9 cellular contexts compared by ENCODE assay signal in the genomic region with DNA sequence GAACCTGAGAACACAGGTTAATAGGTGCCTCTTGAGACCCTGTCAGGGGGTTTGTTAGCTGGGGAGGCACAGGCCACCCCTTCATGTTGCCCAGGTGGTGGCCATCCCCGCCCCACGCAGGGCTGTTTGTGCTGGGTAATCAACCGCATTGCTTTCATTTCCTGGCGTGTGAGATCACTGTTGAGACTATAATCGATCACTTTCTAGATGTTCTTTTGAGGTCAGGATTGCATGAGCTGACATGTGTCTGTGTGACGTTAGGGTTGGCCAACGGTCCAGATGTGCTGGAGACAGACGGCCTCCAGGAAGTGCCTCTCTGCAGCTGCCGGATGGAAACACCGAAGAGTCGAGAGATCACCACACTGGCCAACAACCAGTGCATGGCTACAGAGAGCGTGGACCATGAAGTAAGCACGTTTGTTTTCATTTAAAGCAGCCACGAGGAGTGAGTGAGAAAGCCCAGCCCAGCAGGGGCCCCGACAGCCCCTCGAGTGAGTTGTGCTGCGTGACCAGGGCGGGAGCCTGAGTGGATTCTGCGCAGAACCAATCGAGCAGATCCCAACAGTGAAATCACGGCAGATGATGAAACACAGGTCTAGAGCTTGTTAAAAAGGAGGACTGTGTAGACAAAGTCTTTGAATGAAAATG.
DNase-seq lines count a peak whose midpoint lies in the region; ATAC-seq, FAIRE-seq and TF ChIP-seq lines count a peak whose summit lies in the region.
"Had no signal": no experiment of that assay in that cellular context is flagged by ENCODE, and none has a peak within 500 bp of the region (broad histone marks: within the 10 kb centered on the region; RNA-seq: fewer than 3 reads in every experiment).

No MANE protein-coding gene starts in this region.

- H3K4me3 ChIP-seq in GM12878 (no peak overlapping the region; the same call in 1 of the 2 replicates), SK-N-SH (ENCODE audit: low read depth in 2 of 2, low read length in 1 of 2) (no peak overlapping the region), left lung (no peak overlapping the region)

- H3K9me2 ChIP-seq in SK-N-SH: no peaks in the 10 kb centered on the region

- peak; percentile 36; the same call in 1 of the 2 replicates for TF ChIP-seq POLR2A in GM12878 (IDR thresholded peaks at IDR 0.05; ENCODE audit: low read depth, low read length)

- peaks cover 27% of the 10 kb centered on the region for H3K79me2 ChIP-seq in GM12878 (ENCODE audit: control insufficient read depth, insufficient read depth, low read length)
- H3K79me2 ChIP-seq in SK-N-SH (ENCODE audit: insufficient read depth): peaks cover 10% of the 10 kb centered on the region

- RAD21 ChIA-PET in GM12878 (lab: Charles Lee; ENCODE audit: unreplicated experiment): interaction anchor here (1.0 to 7.1 kb wide), 6 partner anchors 14 to 81 kb away, joined by 3 to 65 read pairs (median 4); no protein-coding TSS in a partner anchor

- POLR2A ChIA-PET in GM12878 (lab: Charles Lee): interaction anchor here (0.6 to 7.4 kb wide), 3 partner anchors 18 to 141 kb away, joined by 3 to 59 read pairs (median 3); no protein-coding TSS in a partner anchor
- POLR2A ChIA-PET in SK-N-SH (lab: Yijun Ruan, JAX): no interaction called here

- BruUV-seq in GM12878 (replicated peaks; lab: Mats Ljungman, UMichigan): TSS peak; percentile 55

- H3K4me1 ChIP-seq in GM12878 (ENCODE audit: control insufficient read depth, insufficient read depth, low read length) (peaks cover 59% of the 10 kb centered on the region), SK-N-SH (ENCODE audit: control insufficient read depth in 1 of 2, insufficient read depth in 2 of 2, low read depth in 1 of 2, low read length in 1 of 2) (peaks cover 0 to 6% of the 10 kb centered on the region in 2 experiments; a peak in 1 of 4 replicates), left lung (no peaks in the 10 kb centered on the region)

- no peaks in the 10 kb centered on the region for H3K27me3 ChIP-seq in GM12878 (replicated peaks in 1 of 2; ENCODE audit: control insufficient read depth in 2 of 2, insufficient read depth in 2 of 2, low read length in 1 of 2)
- H3K27me3 ChIP-seq in SK-N-SH (ENCODE audit: insufficient read depth): no peaks in the 10 kb centered on the region
- H3K27me3 ChIP-seq in left lung: no peaks in the 10 kb centered on the region

- SMC1A ChIA-PET in GM12878 (lab: Charles Lee; ENCODE audit: uncharacterized antibody, unreplicated experiment): interaction anchor here (0.7 to 2.8 kb wide), 6 partner anchors 13 to 238 kb away, joined by 3 to 32 read pairs (median 6); no protein-coding TSS in a partner anchor

- TF ChIP-seq EP300 in GM12878 (IDR thresholded peaks at IDR 0.05; ENCODE audit: borderline replicate concordance in 1 of 2, control insufficient read depth in 1 of 2, low read depth in 2 of 2, low read length in 2 of 2) (peak; percentile 99), SK-N-SH (IDR thresholded peaks at IDR 0.05; ENCODE audit: borderline replicate concordance in 1 of 2, low read depth in 1 of 2, low read length in 1 of 2) (no peak)

- H3K4me2 ChIP-seq in GM12878 (ENCODE audit: control insufficient read depth, insufficient read depth) (peak overlapping the region; percentile 86), SK-N-SH (no peak overlapping the region)

- in situ Hi-C loops in GM12878 (cut with MboI): no loop called here

- CTCF ChIA-PET in GM12878 (lab: Yijun Ruan, JAX): interaction anchor here (0.6 to 2.5 kb wide), 8 partner anchors 10 to 91 kb away, joined by 3 to 23 read pairs (median 4); no protein-coding TSS in a partner anchor
- CTCF ChIA-PET in SK-N-SH (lab: Yijun Ruan, JAX): interaction anchor here (1.4 kb wide), 1 partner anchor 90 kb away, joined by 5 read pairs; no protein-coding TSS in a partner anchor

- peak; percentile 71 for ATAC-seq in GM18907 (IDR thresholded peaks at IDR 0.05; ENCODE audit: unreplicated experiment)
- ATAC-seq in HG02938 (IDR thresholded peaks at IDR 0.05; ENCODE audit: unreplicated experiment): peak; percentile 43
- ATAC-seq in GM12878: peak; percentile 68
- ATAC-seq in left lung: no peak

- intact Hi-C loops in GM12878 (cut with micrococcal nuclease; ENCODE audit: unreplicated experiment): loop anchor here (1.0 kb wide), 1 partner anchor 16 kb away; no protein-coding TSS in a partner anchor
- intact Hi-C loops in left lung (cut with DNase I): no loop called here

- H4K20me1 ChIP-seq in GM12878 (ENCODE audit: control insufficient read depth, insufficient read depth): no peaks in the 10 kb centered on the region
- H4K20me1 ChIP-seq in SK-N-SH (ENCODE audit: insufficient read depth): no peaks in the 10 kb centered on the region

- H3K27ac ChIP-seq in GM12878 (ENCODE audit: control insufficient read depth, insufficient read depth): peak overlapping the region; percentile 96
- no peak overlapping the region for H3K27ac ChIP-seq in SK-N-SH (ENCODE audit: low read depth in 2 of 2, low read length in 1 of 2)
- H3K27ac ChIP-seq in left lung: no peak overlapping the region

- peak; percentile 89 for FAIRE-seq in GM12878 (lab: Jason Lieb, UNC)
- FAIRE-seq: bronchial epithelial cell had no signal

- peaks cover 11% of the 10 kb centered on the region; the same call in 2 of the 3 replicates for H3K9me3 ChIP-seq in GM12878 (replicated peaks; ENCODE audit: control insufficient read depth, insufficient read depth, low read length)
- H3K9me3 ChIP-seq in SK-N-SH: no peaks in the 10 kb centered on the region
- H3K9me3 ChIP-seq in left lung: no peaks in the 10 kb centered on the region

- TF ChIP-seq RAD21 in GM12878 (IDR thresholded peaks at IDR 0.05; ENCODE audit: insufficient read depth, low read depth, low read length): no peak
- no peak for TF ChIP-seq RAD21 in SK-N-SH (IDR thresholded peaks at IDR 0.05; ENCODE audit: low read length)

- H2AFZ ChIP-seq in GM12878 (ENCODE audit: control insufficient read depth, low read depth, low read length): peak overlapping the region; percentile 8; the same call in 1 of the 2 replicates
- no peak overlapping the region for H2AFZ ChIP-seq in SK-N-SH (ENCODE audit: low read depth)

- H3K36me3 ChIP-seq in GM12878 (ENCODE audit: control insufficient read depth in 2 of 2, insufficient read depth in 2 of 2, low read length in 1 of 2): peaks cover 35 to 44% of the 10 kb centered on the region in 2 experiments
- H3K36me3 ChIP-seq in SK-N-SH (replicated peaks in 1 of 2; ENCODE audit: control insufficient read depth in 1 of 2, insufficient read depth in 2 of 2, low read length in 1 of 2): peaks cover 31 to 54% of the 10 kb centered on the region in 2 experiments
- H3K36me3 ChIP-seq in left lung: peaks cover 0 to 86% of the 10 kb centered on the region in 2 donors

- H3K9ac ChIP-seq in GM12878 (ENCODE audit: control insufficient read depth, insufficient read depth, low read length) (peak overlapping the region; percentile 41), SK-N-SH (no peak overlapping the region)

- H3F3A ChIP-seq in SK-N-SH (replicated peaks; ENCODE audit: insufficient read depth): no peaks in the 10 kb centered on the region

- WGBS in GM12878 (ENCODE audit: insufficient coverage, insufficient replicate concordance, low lambda C conversion rate, missing lambda C conversion rate): 23% methylated on average over 21 of the region's 21 CpGs
- 96% methylated on average over 21 of the region's 21 CpGs for WGBS in SK-N-SH (ENCODE audit: low lambda C conversion rate)

- DNase-seq in AG20443 (ENCODE audit: low spot score) (peak; percentile 35), GM12878 (ENCODE audit: low read depth, low spot score) (peak; percentile 89), A172 (ENCODE audit: low spot score) (no peak), mucosa of gallbladder (ENCODE audit: low spot score) (no peak), SK-N-SH (no peak), left lung (no peak)

- TF ChIP-seq CTCF in GM12878 (IDR thresholded peaks at IDR 0.05 in 2 of 3, conservative IDR thresholded peaks at IDR 0.05 in 1 of 3; ENCODE audit: control insufficient read depth in 2 of 3, extremely low read depth in 1 of 3, insufficient read depth in 1 of 3, low read depth in 3 of 3, low read length in 3 of 3) (no peak), SK-N-SH (IDR thresholded peaks at IDR 0.05) (no peak), left lung (IDR thresholded peaks at IDR 0.05) (no peak)

TF ChIP-seq in GM12878, 131 proteins besides CTCF, POLR2A, EP300 and RAD21 (continues in another document):
- TF ChIP-seq JUNB (IDR thresholded peaks at IDR 0.05) (0 out of 2 replicates have a peak, but pooled peaks have one; percentile 53), KAT2A (conservative IDR thresholded peaks at IDR 0.05; ENCODE audit: control insufficient read depth, low read depth, low read length) (no peak), CBX5 (IDR thresholded peaks at IDR 0.05; ENCODE audit: low read depth) (peak; percentile 48; the same call in 1 of the 2 replicates), NBN (IDR thresholded peaks at IDR 0.05) (peak; percentile 66; the same call in 1 of the 2 replicates)
- TF ChIP-seq, protein P1, sequence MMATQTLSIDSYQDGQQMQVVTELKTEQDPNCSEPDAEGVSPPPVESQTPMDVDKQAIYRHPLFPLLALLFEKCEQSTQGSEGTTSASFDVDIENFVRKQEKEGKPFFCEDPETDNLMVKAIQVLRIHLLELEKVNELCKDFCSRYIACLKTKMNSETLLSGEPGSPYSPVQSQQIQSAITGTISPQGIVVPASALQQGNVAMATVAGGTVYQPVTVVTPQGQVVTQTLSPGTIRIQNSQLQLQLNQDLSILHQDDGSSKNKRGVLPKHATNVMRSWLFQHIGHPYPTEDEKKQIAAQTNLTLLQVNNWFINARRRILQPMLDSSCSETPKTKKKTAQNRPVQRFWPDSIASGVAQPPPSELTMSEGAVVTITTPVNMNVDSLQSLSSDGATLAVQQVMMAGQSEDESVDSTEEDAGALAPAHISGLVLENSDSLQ (IDR thresholded peaks at IDR 0.05): peak; percentile 84

TF ChIP-seq in SK-N-SH, 30 proteins besides CTCF, POLR2A, EP300 and RAD21 (continues in another document):
- TF ChIP-seq SIN3A (IDR thresholded peaks at IDR 0.05; ENCODE audit: borderline replicate concordance, low read depth, low read length): no peak
- no peak for TF ChIP-seq CHD2 (IDR thresholded peaks at IDR 0.05; ENCODE audit: low read length, partially characterized antibody)
- TF ChIP-seq NFIC (IDR thresholded peaks at IDR 0.05; ENCODE audit: borderline replicate concordance): no peak
- TF ChIP-seq POLR2AphosphoS5 (IDR thresholded peaks at IDR 0.05; ENCODE audit: low read depth, low read length): no peak
- no peak for TF ChIP-seq NRF1 (IDR thresholded peaks at IDR 0.05; ENCODE audit: low read depth, low read length)
- TF ChIP-seq MXI1 (IDR thresholded peaks at IDR 0.05; ENCODE audit: low read depth, low read length): no peak
- TF ChIP-seq MEF2A (IDR thresholded peaks at IDR 0.05; ENCODE audit: borderline replicate concordance, low read depth): no peak
- TF ChIP-seq TCF12 (IDR thresholded peaks at IDR 0.05): no peak

Comparison
In these comparisons a context has a peak if more than half of its experiments do, and no peak if none do; other contexts are left out.
1. DNase-seq: peak in AG20443 (single experiment) and GM12878 (single experiment); none in A172 (single experiment), mucosa of gallbladder (single experiment), SK-N-SH (single experiment) and left lung (0 of 2).